19 cellular contexts compared by ENCODE assay signal in the genomic region with DNA sequence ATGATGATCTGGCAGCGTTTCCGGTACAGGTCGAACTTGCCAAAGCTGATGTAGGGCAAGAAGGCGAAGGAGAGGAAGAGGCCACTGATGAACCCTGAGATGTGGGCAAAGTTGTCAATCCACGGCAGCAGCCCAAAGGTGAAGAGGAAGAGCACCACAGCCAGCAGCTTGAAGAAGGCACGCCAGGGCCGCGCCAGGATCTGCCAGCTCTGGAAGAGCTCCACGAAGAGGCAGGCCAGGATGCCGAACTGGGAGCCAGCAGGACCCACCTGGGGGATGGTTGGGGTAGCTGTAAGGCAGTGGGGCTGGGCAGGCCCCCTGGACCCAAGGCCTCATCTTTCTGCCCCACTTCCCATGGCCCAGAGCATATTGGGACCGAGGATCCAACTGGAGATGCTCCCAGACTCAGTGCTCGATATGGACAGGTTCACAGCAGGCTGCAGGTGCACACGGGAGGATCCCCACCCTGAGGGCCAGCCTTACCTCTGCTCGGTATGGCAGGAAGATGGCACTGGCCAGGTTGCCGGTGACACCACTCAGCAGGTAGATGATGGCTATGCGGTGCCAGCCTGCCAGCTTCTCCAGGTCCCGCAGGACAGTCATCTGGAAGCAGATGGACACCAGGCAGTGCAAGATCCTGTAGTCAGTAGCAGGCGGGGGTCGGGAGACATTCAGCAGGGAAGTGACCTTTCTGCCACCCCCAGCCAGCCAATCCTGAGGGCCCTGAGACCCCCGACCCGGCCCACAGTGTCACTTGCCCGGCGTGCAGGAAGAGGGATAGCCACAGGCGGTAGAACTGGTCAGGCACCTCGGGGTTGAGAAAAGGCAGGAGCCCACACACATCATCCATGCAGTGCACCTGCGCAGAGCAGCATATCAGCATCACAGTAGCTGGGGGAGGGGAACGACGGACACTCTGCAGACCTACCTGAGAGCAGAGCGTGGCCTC. TPM values are rescaled to one million over a fixed set of nuclear protein-coding genes. Genes with fewer than 3 reads are reported as not detected.
DNase-seq lines count a peak whose midpoint lies in the region; ATAC-seq and TF ChIP-seq lines count a peak whose summit lies in the region.
"Had no signal": no experiment of that assay in that cellular context is flagged by ENCODE, and none has a peak within 500 bp of the region (broad histone marks: within the 10 kb centered on the region; RNA-seq: fewer than 3 reads in every experiment).

No MANE protein-coding gene starts in this region.

- H3K36me3 Mint-ChIP-seq in Caco-2 (ENCODE audit: insufficient read depth, unreplicated experiment), result peaks cover 45% of the 10 kb centered on the region
- H3K36me3 Mint-ChIP-seq in effector memory CD8-positive, alpha-beta T cell (ENCODE audit: insufficient read depth), result peaks cover 3% of the 10 kb centered on the region

- no peak overlapping the region for H3K4me3 Mint-ChIP-seq in Caco-2 (ENCODE audit: unreplicated experiment)
- no peak overlapping the region for H3K4me3 Mint-ChIP-seq in effector memory CD8-positive, alpha-beta T cell

- peaks cover 3% of the 10 kb centered on the region for H3K36me3 ChIP-seq in Caco-2 (ENCODE audit: control insufficient read depth, insufficient read depth, low read length)
- H3K36me3 ChIP-seq in neuronal stem cell (replicated peaks in 1 of 2; ENCODE audit: control insufficient read depth in 2 of 2, insufficient read depth in 2 of 2, low read length in 2 of 2), result peaks cover 68 to 87% of the 10 kb centered on the region in 2 donors

- no peak for TF ChIP-seq RAD21 in Ishikawa (IDR thresholded peaks at IDR 0.05; ENCODE audit: low read depth)

- intact Hi-C loops in Caco-2 (cut with micrococcal nuclease; ENCODE audit: unreplicated experiment), result no loop called here

- no peak overlapping the region for H3K4me3 ChIP-seq in Caco-2 (ENCODE audit: low read depth, low read length)
- H3K4me3 ChIP-seq in neuronal stem cell (ENCODE audit: low read length in 2 of 2), result no peak overlapping the region
- H3K4me3 ChIP-seq: PC-9 had no signal

- H3K27me3 Mint-ChIP-seq in Caco-2 (ENCODE audit: insufficient read depth, unreplicated experiment), result no peaks in the 10 kb centered on the region
- no peaks in the 10 kb centered on the region for H3K27me3 Mint-ChIP-seq in effector memory CD8-positive, alpha-beta T cell

- POLR2A ChIA-PET in Caco-2 (lab: Charles Lee), result no interaction called here

- no peak overlapping the region for H4K8ac ChIP-seq in neuronal stem cell (ENCODE audit: low read depth, low read length)

- CTCF ChIA-PET in Caco-2 (lab: Charles Lee), result no interaction called here

- H3K9me3 Mint-ChIP-seq in Caco-2 (ENCODE audit: unreplicated experiment), result no peaks in the 10 kb centered on the region
- H3K9me3 Mint-ChIP-seq in effector memory CD8-positive, alpha-beta T cell, result no peaks in the 10 kb centered on the region
- H3K9me3 Mint-ChIP-seq: CD4-positive, CD25-positive, alpha-beta regulatory T cell had no signal

- H2BK12ac ChIP-seq in neuronal stem cell (ENCODE audit: low read length), result no peak overlapping the region

- no peak overlapping the region for H2BK5ac ChIP-seq in neuronal stem cell (ENCODE audit: low read length)

- TF ChIP-seq CTCF in Caco-2 (IDR thresholded peaks at IDR 0.05; ENCODE audit: insufficient read depth in 1 of 2, low read depth in 1 of 2, low read length in 1 of 2, severe bottlenecking in 1 of 2, unreplicated experiment in 1 of 2), result no peak

- no peaks in the 10 kb centered on the region for H3K4me1 ChIP-seq in Caco-2
- H3K4me1 ChIP-seq in neuronal stem cell (ENCODE audit: control insufficient read depth in 2 of 2, insufficient read depth in 1 of 2, low read depth in 1 of 2, low read length in 2 of 2), result peaks cover 2 to 4% of the 10 kb centered on the region in 2 donors

- BruUV-seq in Caco-2 (replicated peaks; lab: Mats Ljungman, UMichigan), result no TSS peak

- peak overlapping the region; percentile 2 for H3K27ac Mint-ChIP-seq in Caco-2 (ENCODE audit: unreplicated experiment)
- H3K27ac Mint-ChIP-seq in effector memory CD8-positive, alpha-beta T cell, result peak overlapping the region; percentile 79 to 88
- H3K27ac Mint-ChIP-seq: CD4-positive, CD25-positive, alpha-beta regulatory T cell had no signal

- DNase-seq in Caco-2, result no peak
- DNase-seq in effector memory CD8-positive, alpha-beta T cell, result no peak
- no peak for DNase-seq in neuronal stem cell (ENCODE audit: low spot score)
- DNase-seq in midbrain (lab: John Stamatoyannopoulos, UW), result no peak
- DNase-seq: ACHN; CD4-positive, CD25-positive, alpha-beta regulatory T cell; DMS53; GOT3; KG1; NCI-H1436; NCI-H2029 treated with DMSO at 0.1 percent for 48 hours; NCI-H2171 treated with DMSO at 0.1 percent for 48 hours; NCI-H774; PC-9; SHP77; SK-N-SH had no signal

- H3K79me1 ChIP-seq in neuronal stem cell (ENCODE audit: low read depth, low read length), result peaks cover 3% of the 10 kb centered on the region

- no peak overlapping the region for H3K18ac ChIP-seq in neuronal stem cell (ENCODE audit: low read length)

- H4K91ac ChIP-seq in neuronal stem cell (ENCODE audit: low read depth, low read length, poor library complexity), result no peak overlapping the region

- no peak overlapping the region for H3K23ac ChIP-seq in neuronal stem cell (ENCODE audit: low read depth, low read length, poor library complexity)

- no peak overlapping the region for H2AK5ac ChIP-seq in neuronal stem cell (ENCODE audit: low read depth, low read length)

- no peak overlapping the region for H3K4ac ChIP-seq in neuronal stem cell (ENCODE audit: low read length)

- no CpG with 5 or more reads among the region's 29 CpGs for WGBS in neuronal stem cell (ENCODE audit: extremely low coverage in 2 of 2, insufficient read length in 2 of 2, insufficient replicate concordance in 1 of 2), 2 donors

- H3K9me3 ChIP-seq in Caco-2 (no peaks in the 10 kb centered on the region), neuronal stem cell (replicated peaks in 1 of 2; ENCODE audit: control insufficient read depth in 2 of 2, insufficient read depth in 1 of 2, low read depth in 1 of 2, low read length in 2 of 2) (no peaks in the 10 kb centered on the region)
- H3K9me3 ChIP-seq: SK-N-SH had no signal

- no peak overlapping the region for H2AFZ ChIP-seq in neuronal stem cell (ENCODE audit: low read length)
- H2AFZ ChIP-seq: PC-9 had no signal

- no peaks in the 10 kb centered on the region for H3K4me1 Mint-ChIP-seq in Caco-2 (ENCODE audit: low read depth, unreplicated experiment)
- H3K4me1 Mint-ChIP-seq in effector memory CD8-positive, alpha-beta T cell (ENCODE audit: low read depth in 2 of 2), result peaks cover 5 to 8% of the 10 kb centered on the region in 2 donors

- no peak overlapping the region for H3K27ac ChIP-seq in neuronal stem cell (replicated peaks; ENCODE audit: low read length)
- H3K27ac ChIP-seq: PC-9 had no signal

- TF ChIP-seq EP300 in Ishikawa (IDR thresholded peaks at IDR 0.05; ENCODE audit: borderline replicate concordance), result no peak

- H3K9ac ChIP-seq in neuronal stem cell (ENCODE audit: low read depth, low read length, poor library complexity), result peak overlapping the region; percentile 60
- H3K9ac ChIP-seq: SK-N-SH had no signal

- no peak overlapping the region for H3K4me2 ChIP-seq in neuronal stem cell (ENCODE audit: insufficient read depth, low read length, poor library complexity, severe bottlenecking)
- H3K4me2 ChIP-seq: PC-9, SK-N-SH had no signal

- no peak overlapping the region for H3K14ac ChIP-seq in neuronal stem cell (ENCODE audit: low read length)

- ATAC-seq in effector memory CD8-positive, alpha-beta T cell (replicated peaks), result no peak
- ATAC-seq in GM18511 (IDR thresholded peaks at IDR 0.05; ENCODE audit: unreplicated experiment), result no peak
- ATAC-seq in GM18858 (IDR thresholded peaks at IDR 0.05; ENCODE audit: unreplicated experiment), result no peak

- no peaks in the 10 kb centered on the region for H3K27me3 ChIP-seq in Caco-2 (replicated peaks; ENCODE audit: control insufficient read depth, insufficient read depth, low read length)
- no peaks in the 10 kb centered on the region for H3K27me3 ChIP-seq in neuronal stem cell (ENCODE audit: control insufficient read depth in 3 of 3, insufficient read depth in 3 of 3, low read depth in 1 of 3, low read length in 3 of 3)

- H2BK15ac ChIP-seq in neuronal stem cell (ENCODE audit: low read length), result no peak overlapping the region

- peak overlapping the region; percentile 18 for H2BK120ac ChIP-seq in neuronal stem cell (ENCODE audit: low read depth, low read length)

TF ChIP-seq in Ishikawa, 13 proteins besides CTCF, POLR2A, EP300 and RAD21:
- TF ChIP-seq TEAD4 (IDR thresholded peaks at IDR 0.05), result no peak
- TF ChIP-seq TAF1 (IDR thresholded peaks at IDR 0.05; ENCODE audit: low read depth), result 0 out of 2 replicates have a peak, but pooled peaks have one; percentile 21

RNA-seq across cellular contexts. Expression of a gene that starts 5.1 kb away (rescaled TPM):
- total RNA-seq in Caco-2 (2022), result 57.1 and 60.7 TPM in 2 replicates
- polyA plus RNA-seq in neuronal stem cell (2013, experiment 1 of 2), result 41.3 TPM
- polyA plus RNA-seq in neuronal stem cell (2013, experiment 2 of 2), result 39.6 TPM

RNA-seq across cellular contexts. Expression of a gene that starts 5.4 kb away (rescaled TPM):
- total RNA-seq in Caco-2 (2022), result 29.3 and 32.4 TPM in 2 replicates
- polyA plus RNA-seq in neuronal stem cell (2013, experiment 1 of 2), result 26.4 TPM
- polyA plus RNA-seq in neuronal stem cell (2013, experiment 2 of 2), result 26.4 TPM

RNA-seq across cellular contexts. Expression of a gene that starts 13.7 kb away (rescaled TPM):
- 62.3 and 65.8 TPM in 2 replicates for total RNA-seq in Caco-2 (2022)
- 30.6 TPM for polyA plus RNA-seq in neuronal stem cell (2013, experiment 1 of 2)
- polyA plus RNA-seq in neuronal stem cell (2013, experiment 2 of 2), result 27.2 TPM
- polyA plus RNA-seq: CD4-positive, CD25-positive, alpha-beta regulatory T cell had no signal

RNA-seq across cellular contexts. Expression of a gene that starts 19.3 kb away (rescaled TPM):
- 39.1 and 41.1 TPM in 2 replicates for total RNA-seq in Caco-2 (2022)
- 53.1 TPM for polyA plus RNA-seq in neuronal stem cell (2013, experiment 1 of 2)
- 52.7 TPM for polyA plus RNA-seq in neuronal stem cell (2013, experiment 2 of 2)
